In the genomic region with DNA sequence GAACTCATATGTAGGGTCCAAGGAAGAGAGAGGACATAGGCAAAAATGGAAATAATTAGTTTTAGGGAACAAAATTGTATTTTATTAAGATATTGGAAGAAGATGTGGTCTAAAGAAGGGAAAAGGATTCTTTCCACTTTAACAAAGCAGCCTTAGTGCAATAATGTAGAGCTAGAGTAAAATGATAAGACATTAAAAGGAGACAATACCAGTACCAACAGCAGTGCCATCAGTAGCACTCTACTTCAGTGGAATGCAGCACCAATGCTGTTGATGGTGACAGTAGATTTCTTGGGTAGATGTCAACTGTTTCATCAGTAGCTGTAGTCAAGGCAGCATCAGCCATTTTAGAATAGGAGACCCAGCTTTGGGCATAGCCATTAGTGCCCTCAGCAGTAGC, we compare ENCODE assay signal across 34 cellular contexts.
DNase-seq lines count a peak whose midpoint lies in the region; ATAC-seq, FAIRE-seq and TF ChIP-seq lines count a peak whose summit lies in the region.
"Had no signal": no experiment of that assay in that cellular context is flagged by ENCODE, and none has a peak within 500 bp of the region (broad histone marks: within the 10 kb centered on the region; RNA-seq: fewer than 3 reads in every experiment).

No MANE protein-coding gene starts in this region.

- H2BK120ac ChIP-seq in trophoblast cell (ENCODE audit: insufficient read depth, low read length, poor library complexity) = no peak overlapping the region

- no peak overlapping the region for H3K18ac ChIP-seq in trophoblast cell (ENCODE audit: low read length)

- CTCF ChIA-PET in K562 (lab: Yijun Ruan, JAX; ENCODE audit: low intra/inter-chr PET ratio) = no interaction called here

- BruUV-seq in K562 (replicated peaks; lab: Mats Ljungman, UMichigan) = no TSS peak

- H4K91ac ChIP-seq in trophoblast cell (ENCODE audit: low read depth, low read length) = no peak overlapping the region

- H3K27ac ChIP-seq in K562 (ENCODE audit: extremely low read depth, low read depth, low read length) (no peak overlapping the region), osteoblast (ENCODE audit: low read depth, low read length) (no peak overlapping the region), vagina (no peak overlapping the region), trophoblast cell (ENCODE audit: low read depth, low read length) (no peak overlapping the region)
- H3K27ac ChIP-seq: 22Rv1; A549; BLaER1; BLaER1 treated with 17β-estradiol and CSF1 and Interleukin-3, amounts not matched to agents 10 nM and 100 nM; C4-2B had no signal

- H2BK5ac ChIP-seq in trophoblast cell (ENCODE audit: low read depth, low read length, poor library complexity) = no peak overlapping the region

- no peak for TF ChIP-seq POLR2A in K562 (conservative IDR thresholded peaks at IDR 0.05)
- no peak for TF ChIP-seq POLR2A in vagina (IDR thresholded peaks at IDR 0.05)

- no peak overlapping the region for H3K4ac ChIP-seq in trophoblast cell (ENCODE audit: low read depth, low read length)

- no peak for TF ChIP-seq EP300 in K562 (IDR thresholded peaks at IDR 0.05; ENCODE audit: low read length)

- TF ChIP-seq CTCF in K562 (IDR thresholded peaks at IDR 0.05 in 2 of 3, conservative IDR thresholded peaks at IDR 0.05 in 1 of 3; ENCODE audit: insufficient read depth in 2 of 3, low read depth in 1 of 3, low read length in 3 of 3) = no peak
- TF ChIP-seq CTCF in osteoblast (IDR thresholded peaks at IDR 0.05; ENCODE audit: extremely low read depth, low read depth, low read length) = no peak
- TF ChIP-seq CTCF in subcutaneous adipose tissue (IDR thresholded peaks at IDR 0.05; ENCODE audit: low read depth) = peak; percentile 86
- no peak for TF ChIP-seq CTCF in vagina (IDR thresholded peaks at IDR 0.05)

- H2AFZ ChIP-seq in K562 (ENCODE audit: low read depth, low read length) = no peak overlapping the region
- H2AFZ ChIP-seq in osteoblast (ENCODE audit: low read length) = peak overlapping the region; percentile 3
- no peak overlapping the region for H2AFZ ChIP-seq in trophoblast cell (ENCODE audit: insufficient read depth, low read length, poor library complexity)

- no peak overlapping the region for H3K23ac ChIP-seq in trophoblast cell (ENCODE audit: low read length)

- no peak overlapping the region for H3K4me2 ChIP-seq in K562 (ENCODE audit: insufficient read depth, low read length)
- H3K4me2 ChIP-seq in osteoblast (ENCODE audit: insufficient read depth, low read length) = no peak overlapping the region
- no peak overlapping the region for H3K4me2 ChIP-seq in trophoblast cell (ENCODE audit: low read length)
- H3K4me2 ChIP-seq: A549; BLaER1; BLaER1 treated with 17β-estradiol and CSF1 and Interleukin-3, amounts not matched to agents 10 nM and 100 nM had no signal

- no peak for ATAC-seq in K562
- ATAC-seq in HG02870 (IDR thresholded peaks at IDR 0.05; ENCODE audit: unreplicated experiment) = no peak
- ATAC-seq: A549; CD8-positive, alpha-beta T cell had no signal

- H3K9me3 ChIP-seq in K562 (replicated peaks; ENCODE audit: control insufficient read depth, insufficient read depth, low read depth, low read length) (no peaks in the 10 kb centered on the region), osteoblast (ENCODE audit: low read depth, low read length) (no peaks in the 10 kb centered on the region), vagina (no peaks in the 10 kb centered on the region), trophoblast cell (ENCODE audit: insufficient read depth, low read depth, low read length) (no peaks in the 10 kb centered on the region)
- H3K9me3 ChIP-seq: BE2C had no signal

- H3K79me2 ChIP-seq in K562 (ENCODE audit: control insufficient read depth, insufficient read depth, low read length) = no peaks in the 10 kb centered on the region
- H3K79me2 ChIP-seq in osteoblast (ENCODE audit: insufficient read depth, low read length) = no peaks in the 10 kb centered on the region
- H3K79me2 ChIP-seq in trophoblast cell (ENCODE audit: control insufficient read depth, insufficient read depth, low read length, poor library complexity) = no peaks in the 10 kb centered on the region

- H4K20me1 ChIP-seq in K562 (replicated peaks; ENCODE audit: control insufficient read depth, insufficient read depth, low read length) (no peaks in the 10 kb centered on the region), osteoblast (ENCODE audit: insufficient read depth, low read length) (no peaks in the 10 kb centered on the region)
- H4K20me1 ChIP-seq: BLaER1; BLaER1 treated with 17β-estradiol and CSF1 and Interleukin-3, amounts not matched to agents 10 nM and 100 nM had no signal

- no peaks in the 10 kb centered on the region for H3K79me1 ChIP-seq in trophoblast cell (ENCODE audit: low read length)

- in situ Hi-C loops in K562 (cut with MboI) = no loop called here

- no peak overlapping the region for H4K8ac ChIP-seq in trophoblast cell (ENCODE audit: low read depth, low read length)

- H3K4me1 ChIP-seq in K562 (replicated peaks in 1 of 2; ENCODE audit: control insufficient read depth in 2 of 2, insufficient read depth in 2 of 2, low read length in 2 of 2) = no peaks in the 10 kb centered on the region
- no peaks in the 10 kb centered on the region for H3K4me1 ChIP-seq in osteoblast (ENCODE audit: insufficient read depth, low read length)
- no peaks in the 10 kb centered on the region for H3K4me1 ChIP-seq in vagina
- H3K4me1 ChIP-seq in trophoblast cell (ENCODE audit: control insufficient read depth in 1 of 2, insufficient read depth in 2 of 2, low read length in 2 of 2) = no peaks in the 10 kb centered on the region
- H3K4me1 ChIP-seq: A549; BE2C; BLaER1; BLaER1 treated with 17β-estradiol and CSF1 and Interleukin-3, amounts not matched to agents 10 nM and 100 nM; Caco-2 had no signal

- intact Hi-C loops in K562 (cut with micrococcal nuclease) = no loop called here
- intact Hi-C loops in vagina (cut with DNase I) = no loop called here

- H3K36me3 ChIP-seq in K562 (ENCODE audit: control insufficient read depth, insufficient read depth, low read length) = peaks cover 5% of the 10 kb centered on the region
- no peaks in the 10 kb centered on the region for H3K36me3 ChIP-seq in osteoblast (ENCODE audit: insufficient read depth, low read length)
- no peaks in the 10 kb centered on the region for H3K36me3 ChIP-seq in vagina
- peaks cover 0 to 2% of the 10 kb centered on the region in 2 experiments for H3K36me3 ChIP-seq in trophoblast cell (ENCODE audit: control insufficient read depth in 1 of 2, insufficient read depth in 2 of 2, low read length in 2 of 2)
- H3K36me3 ChIP-seq: BE2C had no signal

- FAIRE-seq in HTR-8/SVneo (lab: Jason Lieb, UNC) (peak; percentile 82), K562 (lab: Jason Lieb, UNC) (peak; percentile 42)
- FAIRE-seq: A204.1, A549, D721Med had no signal

- no peak overlapping the region for H2AK5ac ChIP-seq in trophoblast cell (ENCODE audit: low read length)

- TF ChIP-seq RAD21 in K562 (CRISPR knock-in tag; conservative IDR thresholded peaks at IDR 0.05 in 1 of 2, IDR thresholded peaks at IDR 0.05 in 1 of 2) = no peak

- H3K4me3 ChIP-seq in K562 (no peak overlapping the region), osteoblast (ENCODE audit: insufficient read depth, low read length) (no peak overlapping the region), vagina (no peak overlapping the region), trophoblast cell (ENCODE audit: low read depth, low read length) (no peak overlapping the region)
- H3K4me3 ChIP-seq: A549; BLaER1; BLaER1 treated with 17β-estradiol and CSF1 and Interleukin-3, amounts not matched to agents 10 nM and 100 nM had no signal

- no peaks in the 10 kb centered on the region for H3K9me1 ChIP-seq in K562 (ENCODE audit: control insufficient read depth, insufficient read depth, low read length)

- H3K27me3 ChIP-seq in K562 (ENCODE audit: control insufficient read depth in 2 of 2, insufficient read depth in 2 of 2, low read length in 2 of 2) = no peaks in the 10 kb centered on the region
- H3K27me3 ChIP-seq in osteoblast (ENCODE audit: insufficient read depth, low read length) = no peaks in the 10 kb centered on the region
- no peaks in the 10 kb centered on the region for H3K27me3 ChIP-seq in vagina
- H3K27me3 ChIP-seq in trophoblast cell (ENCODE audit: insufficient read depth, low read length) = no peaks in the 10 kb centered on the region
- H3K27me3 ChIP-seq: BE2C; BLaER1; BLaER1 treated with 17β-estradiol and CSF1 and Interleukin-3, amounts not matched to agents 10 nM and 100 nM had no signal

- H3K14ac ChIP-seq in trophoblast cell (ENCODE audit: low read length) = no peak overlapping the region

- H3K9ac ChIP-seq in K562 (ENCODE audit: insufficient read depth in 1 of 2, low read depth in 2 of 2, low read length in 2 of 2) (no peak overlapping the region), trophoblast cell (ENCODE audit: low read length) (no peak overlapping the region)
- H3K9ac ChIP-seq: BLaER1; BLaER1 treated with 17β-estradiol and CSF1 and Interleukin-3, amounts not matched to agents 10 nM and 100 nM had no signal

- no peak overlapping the region for H2BK12ac ChIP-seq in trophoblast cell (ENCODE audit: low read length)

- H4K12ac ChIP-seq in trophoblast cell (ENCODE audit: low read depth, low read length) = no peak overlapping the region

- no peak for DNase-seq in HTR-8/SVneo (ENCODE audit: insufficient read length, low spot score)
- no peak for DNase-seq in K562 (ENCODE audit: extremely low read depth in 1 of 4, low spot score in 3 of 4)
- DNase-seq in osteoblast (ENCODE audit: insufficient read length, low spot score, missing footprints) = no peak
- DNase-seq in vagina (ENCODE audit: extremely low spot score in 2 of 2) = no peak
- DNase-seq in trophoblast cell = no peak
- no peak for DNase-seq in NCI-H1436 treated with DMSO at 0.1 percent for 48 hours (lab: John Stamatoyannopoulos, UW)
- DNase-seq: 8988T; ACHN; AML-193; BE2C; C1 segment of cervical spinal cord; Caco-2; Calu3; CD4-positive, alpha-beta memory T cell; CD4-positive, alpha-beta T cell; CD4-positive, CD25-positive, alpha-beta regulatory T cell; CD8-positive, alpha-beta memory T cell; CD8-positive, alpha-beta T cell; COR-L47; DMS 273 treated with DMSO at 0.1 percent for 48 hours; DMS153; DMS53; DMS79; DMS79 treated with DMSO at 0.1 percent for 48 hours; DND-41 had no signal

- POLR2A ChIA-PET in K562 (lab: Yijun Ruan, JAX) = interaction anchor here (0.6 kb wide), 1 partner anchor 24 kb away, joined by 3 read pairs; no protein-coding TSS in a partner anchor

TF ChIP-seq in K562, 482 proteins besides CTCF, POLR2A, EP300 and RAD21 (continues in another document):
- TF ChIP-seq FOXJ2 (tag; IDR thresholded peaks at IDR 0.05) (no peak), SAFB2 (IDR thresholded peaks at IDR 0.05; ENCODE audit: borderline replicate concordance, low read depth, low read length, severe bottlenecking) (no peak)
